ENCODE assay signal across 18 cellular contexts in genomic region chr10:79097021-79097695, GRCh38. TPM values are rescaled to one million over a fixed set of nuclear protein-coding genes. Genes with fewer than 3 reads are reported as not detected.
DNase-seq lines count a peak whose midpoint lies in the region; ATAC-seq and TF ChIP-seq lines count a peak whose summit lies in the region.
"Had no signal": no experiment of that assay in that cellular context is flagged by ENCODE, and none has a peak within 500 bp of the region (broad histone marks: within the 10 kb centered on the region; RNA-seq: fewer than 3 reads in every experiment).

No MANE protein-coding gene starts in this region.

- peaks cover 0 to 8% (median 0%) of the 10 kb centered on the region in 3 experiments; a peak in 4 of 7 replicates for H3K36me3 Mint-ChIP-seq in H9 (ENCODE audit: insufficient read depth in 1 of 3, low read depth in 3 of 3)

- TF ChIP-seq CTCF in H9 (conservative IDR thresholded peaks at IDR 0.05) (no peak), VCaP (conservative IDR thresholded peaks at IDR 0.05) (no peak), sigmoid colon (IDR thresholded peaks at IDR 0.05) (no peak)

- H3K79me1 ChIP-seq in H9 (ENCODE audit: insufficient read depth, low read depth, low read length, poor library complexity, severe bottlenecking) = peaks cover 7% of the 10 kb centered on the region

- H3K9ac ChIP-seq in H9 (ENCODE audit: extremely low read depth, insufficient read length, low read length) = no peak overlapping the region

- no peak overlapping the region for H2BK5ac ChIP-seq in H9 (ENCODE audit: insufficient read length, low read length)

- no peak overlapping the region for H4K5ac ChIP-seq in H9 (ENCODE audit: insufficient read length, low read depth, low read length)

- no peak overlapping the region for H2AK5ac ChIP-seq in H9 (ENCODE audit: insufficient read length, low read length)

- H4K91ac ChIP-seq in H9 (ENCODE audit: insufficient read length, low read depth, low read length) = no peak overlapping the region

- no peak for TF ChIP-seq POLR2A in sigmoid colon (IDR thresholded peaks at IDR 0.05)

- H2BK20ac ChIP-seq in H9 (ENCODE audit: low read depth, low read length, poor library complexity, severe bottlenecking) = no peak overlapping the region

- H3K27me3 ChIP-seq in H9 (ENCODE audit: insufficient read depth, low read length) = no peaks in the 10 kb centered on the region
- no peaks in the 10 kb centered on the region for H3K27me3 ChIP-seq in right cardiac atrium (ENCODE audit: control insufficient read depth, insufficient read depth)
- no peaks in the 10 kb centered on the region for H3K27me3 ChIP-seq in sigmoid colon
- H3K27me3 ChIP-seq: ascending aorta, esophagus squamous epithelium, neutrophil had no signal

- ATAC-seq in right cardiac atrium = peak in 1 of 2 donors; percentile 1
- no peak for ATAC-seq in GM19351 (IDR thresholded peaks at IDR 0.05; ENCODE audit: unreplicated experiment)
- ATAC-seq in GM21737 (IDR thresholded peaks at IDR 0.05; ENCODE audit: unreplicated experiment) = no peak
- ATAC-seq: stimulated activated naive B cell treated with anti-CD40 and anti-IgM and Interleukin-4, amounts not matched to agents 10 μg/mL and 1 μg/mL and 100 μg/mL, for 72 hours had no signal

- no peak overlapping the region for H2BK120ac ChIP-seq in H9 (ENCODE audit: low read depth, low read length, poor library complexity, severe bottlenecking)

- no peak overlapping the region for H4K8ac ChIP-seq in H9 (replicated peaks; ENCODE audit: insufficient read length, low read depth, low read length)

- H3K18ac ChIP-seq in H9 (ENCODE audit: insufficient read length, low read depth, low read length) = no peak overlapping the region

- H3K9me3 Mint-ChIP-seq in H9 = no peaks in the 10 kb centered on the region; a peak in 1 of 5 replicates
- H3K9me3 Mint-ChIP-seq: dendritic cell treated with granulocyte-macrophage colony-stimulating factor and Interleukin-4, amounts not matched to agents 40 ng/mL and 50 ng/mL, for 4 days; stimulated activated naive B cell treated with anti-CD40 and anti-IgM and Interleukin-4, amounts not matched to agents 10 μg/mL and 1 μg/mL and 100 μg/mL, for 72 hours had no signal

- no peak overlapping the region for H3K4me3 ChIP-seq in right cardiac atrium (ENCODE audit: low read length)
- no peak overlapping the region for H3K4me3 ChIP-seq in sigmoid colon
- H3K4me3 ChIP-seq: ascending aorta, esophagus squamous epithelium had no signal

- intact Hi-C loops in right cardiac atrium (cut with DNase I) = no loop called here
- intact Hi-C loops in sigmoid colon (cut with DNase I) = no loop called here

- no peak for DNase-seq in H9
- DNase-seq in right cardiac atrium = no peak
- DNase-seq in sigmoid colon = no peak
- no peak for DNase-seq in GDM1 (lab: John Stamatoyannopoulos, UW)
- no peak for DNase-seq in NCI-H526 (lab: John Stamatoyannopoulos, UW)
- DNase-seq: activated CD8-positive, alpha-beta memory T cell treated with anti-CD3 and anti-CD28 coated beads for 24 hours; activated gamma-delta T cell; esophagus squamous epithelium; GOT3; NCI-H345; OCI-M1; stimulated activated naive B cell treated with anti-CD40 and anti-IgM and Interleukin-4, amounts not matched to agents 10 μg/mL and 1 μg/mL and 100 μg/mL, for 72 hours had no signal

- no peak overlapping the region for H3T11ph ChIP-seq in H9 (ENCODE audit: low read length)

- H3K4me1 ChIP-seq in H9 (ENCODE audit: insufficient read depth, low read length) (peaks cover 8% of the 10 kb centered on the region; the same call in 1 of the 2 replicates), right cardiac atrium (ENCODE audit: control insufficient read depth, insufficient read depth, low read length) (peaks cover 56% of the 10 kb centered on the region), sigmoid colon (peaks cover 0 to 98% (median 94%) of the 10 kb centered on the region in 4 donors)

- H3K4me2 ChIP-seq in H9 (ENCODE audit: insufficient read depth, insufficient read length, low read length) = no peak overlapping the region

- no CpG with 5 or more reads among the region's 10 CpGs for WGBS in H9 (ENCODE audit: extremely low coverage, insufficient read length, low lambda C conversion rate)
- 41% methylated on average over 10 of the region's 10 CpGs for WGBS in right cardiac atrium
- WGBS in sigmoid colon, 2 donors = 73 to 78% methylated on average over 10 of the region's 10 CpGs

- H3K4ac ChIP-seq in H9 (ENCODE audit: low read depth, low read length) = no peak overlapping the region

- H2BK12ac ChIP-seq in H9 (ENCODE audit: insufficient read length, low read depth, low read length) = no peak overlapping the region

- no peak overlapping the region for H3K14ac ChIP-seq in H9 (ENCODE audit: insufficient read depth, low read length)

- H3K9me3 ChIP-seq in H9 (ENCODE audit: control insufficient read depth, low read depth, low read length) (no peaks in the 10 kb centered on the region), right cardiac atrium (ENCODE audit: control insufficient read depth, low read length) (no peaks in the 10 kb centered on the region), sigmoid colon (no peaks in the 10 kb centered on the region)
- H3K9me3 ChIP-seq: ascending aorta, esophagus squamous epithelium, neutrophil had no signal

- H2BK15ac ChIP-seq in H9 (ENCODE audit: low read depth, low read length) = no peak overlapping the region

- H3K27me3 Mint-ChIP-seq in H9 (ENCODE audit: low read depth) = no peaks in the 10 kb centered on the region

- H3K36me3 ChIP-seq in sigmoid colon = no peaks in the 10 kb centered on the region
- H3K36me3 ChIP-seq: ascending aorta, neutrophil had no signal

- H4K20me1 ChIP-seq in H9 (ENCODE audit: control insufficient read depth, insufficient read depth, insufficient read length) = no peaks in the 10 kb centered on the region

- H3K27ac ChIP-seq in H9 (ENCODE audit: insufficient read length, low read depth, low read length) (no peak overlapping the region), VCaP (peak overlapping the region; percentile 36; the same call in 1 of the 2 replicates), right cardiac atrium (ENCODE audit: low read length) (peak overlapping the region; percentile 34), sigmoid colon (peak overlapping the region in 3 of 4 donors; percentile 4 to 35 (median 24))
- H3K27ac ChIP-seq: neutrophil had no signal

- no peak overlapping the region for H2AFZ ChIP-seq in H9 (ENCODE audit: low read length)

- H3K4me1 Mint-ChIP-seq in H9 = peaks cover 50 to 71% of the 10 kb centered on the region in 2 experiments

- no peak overlapping the region for H3K23ac ChIP-seq in H9 (ENCODE audit: insufficient read length, low read depth, low read length)

- H3K27ac Mint-ChIP-seq in H9 = peak overlapping the region in 2 of 3 experiments; percentile 57 to 91; a peak in 3 of 7 replicates
- H3K27ac Mint-ChIP-seq: dendritic cell treated with granulocyte-macrophage colony-stimulating factor and Interleukin-4, amounts not matched to agents 40 ng/mL and 50 ng/mL, for 4 days had no signal

- no peaks in the 10 kb centered on the region for H3K23me2 ChIP-seq in H9 (ENCODE audit: insufficient read length, low read depth, low read length, poor library complexity, severe bottlenecking)

- no peak overlapping the region for H3K56ac ChIP-seq in H9 (ENCODE audit: insufficient read length, low read depth, low read length)

- no peak overlapping the region for H3K4me3 Mint-ChIP-seq in H9
- H3K4me3 Mint-ChIP-seq: dendritic cell treated with granulocyte-macrophage colony-stimulating factor and Interleukin-4, amounts not matched to agents 40 ng/mL and 50 ng/mL, for 4 days; stimulated activated naive B cell treated with anti-CD40 and anti-IgM and Interleukin-4, amounts not matched to agents 10 μg/mL and 1 μg/mL and 100 μg/mL, for 72 hours had no signal

- peaks cover 13% of the 10 kb centered on the region; the same call in 1 of the 2 replicates for H3K79me2 ChIP-seq in H9 (ENCODE audit: insufficient read depth, low read length)

- TF ChIP-seq EP300 in sigmoid colon (IDR thresholded peaks at IDR 0.05) = no peak

RNA-seq across cellular contexts. Expression of gene ZMIZ1, which starts 28.4 kb away (rescaled TPM):
- total RNA-seq in H9 (2021) (31.8 and 36.9 TPM in 2 replicates), right cardiac atrium (10 to 100 TPM; 67.4 to 83.1 (median 72.9) TPM), sigmoid colon (10 to 100 TPM; 26.5 to 49.3 (median 37.5) TPM)
- polyA plus RNA-seq in right cardiac atrium (38.0 TPM), sigmoid colon (10 to 100 TPM; 17.4 to 31.5 (median 25.4) TPM)
